Comparison of ENCODE assay signal across 19 cellular contexts in the genomic region with DNA sequence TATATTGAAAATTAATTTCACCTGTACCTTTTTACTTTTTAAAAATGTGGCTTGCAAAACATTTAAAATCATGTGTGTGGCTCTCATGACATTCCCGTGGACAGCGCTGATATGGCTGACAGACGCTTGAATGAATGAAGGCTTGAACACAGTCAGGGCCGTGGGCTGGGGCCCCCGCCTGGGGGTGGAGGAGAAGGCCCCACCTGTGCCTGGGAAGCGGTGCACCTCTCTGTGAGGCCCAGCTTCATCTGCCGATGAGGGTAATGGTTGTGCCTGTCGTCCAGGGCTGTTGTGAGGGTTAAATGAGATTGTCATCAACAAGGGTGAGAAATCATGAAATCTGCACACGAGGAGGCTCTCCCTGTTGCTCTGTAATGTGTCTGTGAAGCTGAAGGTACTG.
DNase-seq lines count a peak whose midpoint lies in the region; TF ChIP-seq lines count a peak whose summit lies in the region.
"Had no signal": no experiment of that assay in that cellular context is flagged by ENCODE, and none has a peak within 500 bp of the region (broad histone marks: within the 10 kb centered on the region; RNA-seq: fewer than 3 reads in every experiment).

No MANE protein-coding gene starts in this region.

- DNase-seq in coronary artery (ENCODE audit: low spot score) (peak; percentile 50), islet precursor cell (peak; percentile 22), progenitor cell of endocrine pancreas (ENCODE audit: low spot score, unreplicated experiment) (no peak), NCI-H1092 treated with DMSO at 0.1 percent for 48 hours (lab: John Stamatoyannopoulos, UW) (no peak), DMS53 (lab: John Stamatoyannopoulos, UW) (no peak), NCI-H2227 (lab: John Stamatoyannopoulos, UW; ENCODE audit: unreplicated experiment) (no peak)
- DNase-seq: Caco-2; CD4-positive, CD25-positive, alpha-beta regulatory T cell; CD8-positive, alpha-beta T cell; DMS153; DMS79; EL; GDM1; GOT3; HCEC 1CT had no signal

- H3K36me3 Mint-ChIP-seq in progenitor cell of endocrine pancreas (ENCODE audit: insufficient read depth): peaks cover 1% of the 10 kb centered on the region
- H3K36me3 Mint-ChIP-seq: CD4-positive, CD25-positive, alpha-beta regulatory T cell; CD8-positive, alpha-beta T cell had no signal

- no peak overlapping the region for H3K4me3 Mint-ChIP-seq in progenitor cell of endocrine pancreas (ENCODE audit: low read depth)
- H3K4me3 Mint-ChIP-seq: B cell; CD4-positive, CD25-positive, alpha-beta regulatory T cell; CD8-positive, alpha-beta T cell had no signal

- no peak for TF ChIP-seq CTCF in coronary artery (IDR thresholded peaks at IDR 0.05)
- no peak for TF ChIP-seq CTCF in progenitor cell of endocrine pancreas (IDR thresholded peaks at IDR 0.05; ENCODE audit: unreplicated experiment)

- H3K4me1 Mint-ChIP-seq in progenitor cell of endocrine pancreas (ENCODE audit: low read depth): no peaks in the 10 kb centered on the region
- H3K4me1 Mint-ChIP-seq: B cell; CD4-positive, CD25-positive, alpha-beta regulatory T cell had no signal

- H3K9me3 Mint-ChIP-seq in progenitor cell of endocrine pancreas (ENCODE audit: low read depth): peaks cover 4% of the 10 kb centered on the region

- peak overlapping the region; percentile 64 for H3K27ac Mint-ChIP-seq in progenitor cell of endocrine pancreas
- H3K27ac Mint-ChIP-seq: B cell; CD4-positive, CD25-positive, alpha-beta regulatory T cell; CD8-positive, alpha-beta T cell had no signal

- no peak overlapping the region for H3K27ac ChIP-seq in coronary artery
- H3K27ac ChIP-seq: BLaER1, C4-2B had no signal

- peaks cover 14% of the 10 kb centered on the region for H3K27me3 Mint-ChIP-seq in progenitor cell of endocrine pancreas

- H3K4me3 ChIP-seq in coronary artery: no peak overlapping the region
- H3K4me3 ChIP-seq: BLaER1, GM12878 had no signal

Comparison
In these comparisons a context has a peak if more than half of its experiments do, and no peak if none do; other contexts are left out.
1. DNase-seq: peak in coronary artery (single experiment) and islet precursor cell (single experiment); none in progenitor cell of endocrine pancreas (single experiment), NCI-H1092 treated with DMSO at 0.1 percent for 48 hours (single experiment), DMS53 (single experiment) and NCI-H2227 (single experiment).